33 cellular contexts compared by ENCODE assay signal in genomic region chr10:2929859-2930258, GRCh38.
"Had no signal": no experiment of that assay in that cellular context is flagged by ENCODE, and none has a peak within 500 bp of the region (broad histone marks: within the 10 kb centered on the region; RNA-seq: fewer than 3 reads in every experiment).

No MANE protein-coding gene starts in this region.

- DNase-seq: activated CD4-positive, alpha-beta memory T cell treated with anti-CD3 and anti-CD28 coated beads for 36 hours; activated CD4-positive, alpha-beta T cell treated with anti-CD3 and anti-CD28 coated beads for 36 hours; activated CD4-positive, alpha-beta T cell treated with anti-CD3 and anti-CD28 coated beads, Interleukin-2, amount 10 ng/mL, durations not matched to agents 24 days and 14 days; activated CD4-positive, CD25-positive, alpha-beta regulatory T cell; activated CD4-positive, CD25-positive, alpha-beta regulatory T cell treated with anti-CD3 and anti-CD28 coated beads, Interleukin-2, amount 50 U/mL, for 72 hours; activated CD8-positive, alpha-beta memory T cell treated with anti-CD3 and anti-CD28 coated beads, Interleukin-2, amount 10 ng/mL, durations not matched to agents 7 days and 5 days; activated CD8-positive, alpha-beta memory T cell treated with anti-CD3 and anti-CD28 coated beads, Interleukin-2, amount 50 U/mL, for 4 hours; activated CD8-positive, alpha-beta T cell treated with anti-CD3 and anti-CD28 coated beads, Interleukin-2, amount 10 ng/mL, durations not matched to agents 7 days and 5 days; activated effector memory CD4-positive, alpha-beta T cell treated with anti-CD3 and anti-CD28 coated beads, Interleukin-2, amount 50 U/mL, for 16 hours; activated naive CD4-positive, alpha-beta T cell treated with anti-CD3 and anti-CD28 coated beads for 36 hours; activated naive CD8-positive, alpha-beta T cell treated with anti-CD3 and anti-CD28 coated beads for 36 hours; activated naive CD8-positive, alpha-beta T cell treated with anti-CD3 and anti-CD28 coated beads, Interleukin-2, amount 50 U/mL, for 24 hours; activated T-cell treated with anti-CD3 and anti-CD28 coated beads, Interleukin-2, amount 50 U/mL, for 1 hour; activated T-cell treated with anti-CD3 and anti-CD28 coated beads, Interleukin-2, amount 50 U/mL, for 48 hours; adrenal gland; amygdala; aorta; body of pancreas; caudate nucleus; cortex of kidney; dermis blood vessel endothelial cell; effector CD8-positive, alpha-beta T cell; foreskin fibroblast; head of caudate nucleus; T-helper 1 cell; T-helper 17 cell; T1000; WERI-Rb-1 had no signal

- H3K4me3 Mint-ChIP-seq: activated CD4-positive, alpha-beta memory T cell treated with anti-CD3 and anti-CD28 coated beads for 36 hours; activated CD4-positive, alpha-beta T cell treated with anti-CD3 and anti-CD28 coated beads for 36 hours; activated CD4-positive, alpha-beta T cell treated with anti-CD3 and anti-CD28 coated beads, Interleukin-2, amount 10 ng/mL, durations not matched to agents 24 days and 14 days; activated CD8-positive, alpha-beta memory T cell treated with anti-CD3 and anti-CD28 coated beads, Interleukin-2, amount 10 ng/mL, durations not matched to agents 7 days and 5 days; activated CD8-positive, alpha-beta T cell treated with anti-CD3 and anti-CD28 coated beads, Interleukin-2, amount 10 ng/mL, durations not matched to agents 7 days and 5 days; activated naive CD4-positive, alpha-beta T cell treated with anti-CD3 and anti-CD28 coated beads for 36 hours; activated naive CD4-positive, alpha-beta T cell treated with anti-CD3 and anti-CD28 coated beads, Interleukin-2, amount 50 U/mL, for 24 hours; activated naive CD8-positive, alpha-beta T cell treated with anti-CD3 and anti-CD28 coated beads for 36 hours; activated naive CD8-positive, alpha-beta T cell treated with anti-CD3 and anti-CD28 coated beads, Interleukin-2, amount 50 U/mL, for 24 hours; activated T-helper 1 cell treated with anti-CD3 and anti-CD28 coated beads, Interleukin-12 subunit alpha, Interleukin-12 subunit beta, Interleukin-2, Interleukin-4 antibody, amounts not matched to agents 30 ng/mL and 10 ng/mL and 1 ng/mL, durations not matched to agents 14 hours and 24 hours and 36 hours; T-helper 17 cell; T-helper 2 cell treated with Interferon-gamma antibody and Interleukin-4, amounts not matched to agents 5 μg/mL and 100 μg/mL, for 36 hours had no signal

- H3K36me3 Mint-ChIP-seq: activated CD4-positive, alpha-beta memory T cell treated with anti-CD3 and anti-CD28 coated beads for 36 hours; activated CD8-positive, alpha-beta memory T cell treated with anti-CD3 and anti-CD28 coated beads, Interleukin-2, amount 10 ng/mL, durations not matched to agents 7 days and 5 days; activated naive CD4-positive, alpha-beta T cell treated with anti-CD3 and anti-CD28 coated beads, Interleukin-2, amount 50 U/mL, for 24 hours; activated naive CD8-positive, alpha-beta T cell treated with anti-CD3 and anti-CD28 coated beads for 36 hours had no signal

- H3K4me1 ChIP-seq: adrenal gland had no signal

- H3K4me3 ChIP-seq: adrenal gland, body of pancreas had no signal

- H3K9me3 Mint-ChIP-seq: activated CD4-positive, alpha-beta memory T cell treated with anti-CD3 and anti-CD28 coated beads for 36 hours; activated CD4-positive, alpha-beta T cell treated with anti-CD3 and anti-CD28 coated beads, Interleukin-2, amount 10 ng/mL, durations not matched to agents 24 days and 14 days; activated naive CD4-positive, alpha-beta T cell treated with anti-CD3 and anti-CD28 coated beads for 36 hours; activated naive CD4-positive, alpha-beta T cell treated with anti-CD3 and anti-CD28 coated beads, Interleukin-2, amount 50 U/mL, for 24 hours; activated naive CD8-positive, alpha-beta T cell treated with anti-CD3 and anti-CD28 coated beads for 36 hours; activated naive CD8-positive, alpha-beta T cell treated with anti-CD3 and anti-CD28 coated beads, Interleukin-2, amount 50 U/mL, for 24 hours; activated T-helper 1 cell treated with anti-CD3 and anti-CD28 coated beads, Interleukin-12 subunit alpha, Interleukin-12 subunit beta, Interleukin-2, Interleukin-4 antibody, amounts not matched to agents 30 ng/mL and 10 ng/mL and 1 ng/mL, durations not matched to agents 14 hours and 24 hours and 36 hours; activated T-helper 2 cell treated with anti-CD3 and anti-CD28 coated beads, Interferon-gamma antibody, Interleukin-2, Interleukin-4, amounts not matched to agents 10 μg/mL and 5 μg/mL and 100 μg/mL, durations not matched to agents 14 hours and 24 hours and 36 hours; T-helper 2 cell treated with Interferon-gamma antibody and Interleukin-4, amounts not matched to agents 5 μg/mL and 100 μg/mL, for 36 hours had no signal

- ATAC-seq: activated CD4-positive, alpha-beta T cell treated with anti-CD3 and anti-CD28 coated beads for 36 hours; activated CD8-positive, alpha-beta memory T cell treated with anti-CD3 and anti-CD28 coated beads, Interleukin-2, amount 10 ng/mL, durations not matched to agents 7 days and 5 days; activated CD8-positive, alpha-beta T cell treated with anti-CD3 and anti-CD28 coated beads, Interleukin-2, amount 10 ng/mL, durations not matched to agents 7 days and 5 days; activated naive CD8-positive, alpha-beta T cell treated with anti-CD3 and anti-CD28 coated beads, Interleukin-2, amount 50 U/mL, for 24 hours; body of pancreas; esophagus mucosa; T-helper 17 cell had no signal

- H3K4me1 Mint-ChIP-seq: activated naive CD8-positive, alpha-beta T cell treated with anti-CD3 and anti-CD28 coated beads, Interleukin-2, amount 50 U/mL, for 24 hours had no signal

- H3K36me3 ChIP-seq: adrenal gland, WERI-Rb-1 had no signal

- H3K27ac Mint-ChIP-seq: activated CD4-positive, alpha-beta memory T cell treated with anti-CD3 and anti-CD28 coated beads for 36 hours; activated CD4-positive, alpha-beta T cell treated with anti-CD3 and anti-CD28 coated beads for 36 hours; activated CD4-positive, alpha-beta T cell treated with anti-CD3 and anti-CD28 coated beads, Interleukin-2, amount 10 ng/mL, durations not matched to agents 24 days and 14 days; activated CD8-positive, alpha-beta memory T cell treated with anti-CD3 and anti-CD28 coated beads, Interleukin-2, amount 10 ng/mL, durations not matched to agents 7 days and 5 days; activated CD8-positive, alpha-beta T cell treated with anti-CD3 and anti-CD28 coated beads, Interleukin-2, amount 10 ng/mL, durations not matched to agents 7 days and 5 days; activated naive CD4-positive, alpha-beta T cell treated with anti-CD3 and anti-CD28 coated beads for 36 hours; activated naive CD4-positive, alpha-beta T cell treated with anti-CD3 and anti-CD28 coated beads, Interleukin-2, amount 50 U/mL, for 24 hours; activated naive CD8-positive, alpha-beta T cell treated with anti-CD3 and anti-CD28 coated beads for 36 hours; activated naive CD8-positive, alpha-beta T cell treated with anti-CD3 and anti-CD28 coated beads, Interleukin-2, amount 50 U/mL, for 24 hours; activated T-helper 1 cell treated with anti-CD3 and anti-CD28 coated beads, Interleukin-12 subunit alpha, Interleukin-12 subunit beta, Interleukin-2, Interleukin-4 antibody, amounts not matched to agents 30 ng/mL and 10 ng/mL and 1 ng/mL, durations not matched to agents 14 hours and 24 hours and 36 hours; activated T-helper 2 cell treated with anti-CD3 and anti-CD28 coated beads, Interferon-gamma antibody, Interleukin-2, Interleukin-4, amounts not matched to agents 10 μg/mL and 5 μg/mL and 100 μg/mL, durations not matched to agents 14 hours and 24 hours and 36 hours; T-helper 17 cell; T-helper 2 cell treated with Interferon-gamma antibody and Interleukin-4, amounts not matched to agents 5 μg/mL and 100 μg/mL, for 36 hours had no signal

- H3K27ac ChIP-seq: adrenal gland, body of pancreas, WERI-Rb-1 had no signal

- H3K9me3 ChIP-seq: adrenal gland, body of pancreas had no signal

- H3K27me3 ChIP-seq: body of pancreas had no signal
